Comparison of ENCODE assay signal across 7 cellular contexts in the genomic region with DNA sequence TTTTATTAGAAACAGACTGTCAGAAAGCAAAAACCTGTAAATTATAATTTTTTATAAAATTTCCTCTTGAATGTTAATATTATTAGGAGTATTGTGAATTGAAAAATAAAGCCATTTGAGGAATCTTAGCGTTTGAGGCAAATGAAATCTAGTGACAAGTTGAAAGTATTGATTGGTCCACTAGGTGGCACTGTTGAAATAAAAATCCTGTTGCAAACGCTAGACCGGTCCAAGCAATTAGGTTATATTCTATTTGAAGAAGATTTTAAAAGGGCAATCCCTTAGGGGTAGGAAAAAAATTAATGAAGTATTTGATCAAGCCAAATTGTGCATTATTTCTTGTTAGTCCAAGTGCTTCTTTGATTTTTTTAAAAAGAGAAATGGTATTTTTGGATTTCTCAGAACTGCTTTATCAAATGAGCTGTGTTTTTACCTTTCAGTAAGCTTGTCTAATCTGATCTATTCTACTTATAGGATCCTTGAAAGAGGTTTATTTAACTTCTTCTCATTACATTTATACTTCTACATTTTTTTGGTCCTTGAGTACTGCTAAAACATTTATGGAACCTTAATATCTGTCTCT. TPM values are rescaled to one million over a fixed set of nuclear protein-coding genes. Genes with fewer than 3 reads are reported as not detected.
DNase-seq lines count a peak whose midpoint lies in the region; ATAC-seq and TF ChIP-seq lines count a peak whose summit lies in the region.

No MANE protein-coding gene starts in this region.

- peaks cover 0 to 1% (median 0%) of the 10 kb centered on the region in 4 donors for H3K4me1 Mint-ChIP-seq in naive thymus-derived CD8-positive, alpha-beta T cell

- H3K9me3 Mint-ChIP-seq in naive thymus-derived CD8-positive, alpha-beta T cell, result no peaks in the 10 kb centered on the region

- H3K27ac Mint-ChIP-seq in naive thymus-derived CD8-positive, alpha-beta T cell, result no peak overlapping the region

- DNase-seq in ELF-1 (ENCODE audit: low read depth, low spot score) (peak; percentile 14), NB4 (ENCODE audit: low read depth) (peak; percentile 69), SHP77 treated with DMSO at 0.1 percent for 48 hours (lab: John Stamatoyannopoulos, UW) (peak; percentile 31), epithelial cell of proximal tubule (ENCODE audit: low read depth) (peak; percentile 9)
- peak in 6 of 10 donors; percentile 7 to 53 (median 37) for DNase-seq in naive thymus-derived CD8-positive, alpha-beta T cell

- H3K4me3 ChIP-seq in NB4 (ENCODE audit: low read depth, low read length) (no peak overlapping the region), epithelial cell of proximal tubule (ENCODE audit: low read depth, low read length) (no peak overlapping the region)

- H3K36me3 Mint-ChIP-seq in naive thymus-derived CD8-positive, alpha-beta T cell, result peaks cover 2 to 11% (median 5%) of the 10 kb centered on the region in 3 donors

- no peaks in the 10 kb centered on the region for H3K27me3 Mint-ChIP-seq in naive thymus-derived CD8-positive, alpha-beta T cell

- ATAC-seq in GM21423 (IDR thresholded peaks at IDR 0.05; ENCODE audit: unreplicated experiment) (peak; percentile 66), HG03108 (IDR thresholded peaks at IDR 0.05; ENCODE audit: unreplicated experiment) (no peak)
- peak; percentile 46 to 60 for ATAC-seq in naive thymus-derived CD8-positive, alpha-beta T cell

- POLR2A ChIA-PET in naive thymus-derived CD8-positive, alpha-beta T cell (lab: Charles Lee), result no interaction called here

- TF ChIP-seq CTCF in NB4 (IDR thresholded peaks at IDR 0.05; ENCODE audit: low read depth, low read length), result peak; percentile 49
- TF ChIP-seq CTCF in epithelial cell of proximal tubule (conservative IDR thresholded peaks at IDR 0.05; ENCODE audit: low read depth, low read length), result peak; percentile 70

- no peak for TF ChIP-seq POLR2A in NB4 (IDR thresholded peaks at IDR 0.05; ENCODE audit: extremely low read depth, insufficient read length)

- no peak overlapping the region for H3K4me3 Mint-ChIP-seq in naive thymus-derived CD8-positive, alpha-beta T cell

RNA-seq across cellular contexts. Expression of gene ATG4C, which starts 57.7 kb away (rescaled TPM):
- total RNA-seq in epithelial cell of proximal tubule, result 7.1 and 8.0 TPM in 2 replicates
- total RNA-seq in naive thymus-derived CD8-positive, alpha-beta T cell, result 10 to 100 TPM; 18.3 TPM
- polyA plus RNA-seq in naive thymus-derived CD8-positive, alpha-beta T cell, result 10 to 100 TPM; 13.6 to 17.0 (median 13.6) TPM

Comparison
In these comparisons a context has a peak if more than half of its experiments do, and no peak if none do; other contexts are left out.
1. DNase-seq: peak in every context shown above with its lines; median percentile 69 in NB4; 37 in naive thymus-derived CD8-positive, alpha-beta T cell; 31 in SHP77 treated with DMSO at 0.1 percent for 48 hours; 14 in ELF-1; 9 in epithelial cell of proximal tubule.